Comparison of ENCODE assay signal across 37 cellular contexts in the genomic region with DNA sequence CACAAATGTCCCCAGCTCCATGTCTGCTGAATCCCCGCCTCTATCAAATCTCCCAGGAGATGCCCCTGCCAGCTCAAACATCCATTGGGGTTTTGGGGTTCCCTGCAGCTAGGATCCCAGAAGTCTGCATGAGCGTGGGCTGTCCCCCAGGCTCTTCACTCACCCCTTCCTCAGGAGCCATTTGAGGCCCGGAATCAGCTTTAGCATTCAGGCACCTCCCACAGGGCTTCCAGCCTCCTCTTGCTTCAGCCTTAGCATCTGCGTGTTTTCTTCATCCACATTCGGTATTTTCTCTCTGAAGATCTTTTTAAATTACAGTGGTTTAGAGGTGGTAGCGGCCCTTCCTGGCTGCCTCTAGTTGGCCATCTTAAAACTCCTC.
"Had no signal": no experiment of that assay in that cellular context is flagged by ENCODE, and none has a peak within 500 bp of the region (broad histone marks: within the 10 kb centered on the region; RNA-seq: fewer than 3 reads in every experiment).

No MANE protein-coding gene starts in this region.

- H3K36me3 Mint-ChIP-seq: activated CD8-positive, alpha-beta memory T cell treated with anti-CD3 and anti-CD28 coated beads, Interleukin-2, amount 10 ng/mL, durations not matched to agents 7 days and 5 days; activated naive CD4-positive, alpha-beta T cell treated with anti-CD3 and anti-CD28 coated beads, Interleukin-2, amount 10 ng/mL, durations not matched to agents 7 days and 5 days; activated naive CD8-positive, alpha-beta T cell; brain had no signal

- FAIRE-seq: bronchial epithelial cell had no signal

- H3K9ac ChIP-seq: SK-N-SH had no signal

- H3K9me2 ChIP-seq: SK-N-SH had no signal

- H3K9me3 ChIP-seq: SK-N-SH had no signal

- ATAC-seq: activated CD8-positive, alpha-beta memory T cell treated with anti-CD3 and anti-CD28 coated beads, Interleukin-2, amount 10 ng/mL, durations not matched to agents 7 days and 5 days; Panc1 had no signal

- DNase-seq: activated CD4-positive, alpha-beta memory T cell treated with anti-CD3 and anti-CD28 coated beads, Interleukin-2, amount 10 ng/mL, durations not matched to agents 7 days and 5 days; activated CD4-positive, alpha-beta T cell treated with anti-CD3 and anti-CD28 coated beads for 1 hour; activated CD4-positive, alpha-beta T cell treated with anti-CD3 and anti-CD28 coated beads for 48 hours; activated CD4-positive, CD25-positive, alpha-beta regulatory T cell; activated CD8-positive, alpha-beta memory T cell treated with anti-CD3 and anti-CD28 coated beads for 24 hours; activated CD8-positive, alpha-beta memory T cell treated with anti-CD3 and anti-CD28 coated beads, Interleukin-2, amount 10 ng/mL, durations not matched to agents 7 days and 5 days; activated CD8-positive, alpha-beta memory T cell treated with anti-CD3 and anti-CD28 coated beads, Interleukin-2, amount 50 U/mL, for 48 hours; activated effector memory CD4-positive, alpha-beta T cell treated with Interleukin-2 at 50 U/mL for 16 hours; activated naive CD4-positive, alpha-beta T cell treated with anti-CD3 and anti-CD28 coated beads, Interleukin-2, amount 10 ng/mL, durations not matched to agents 7 days and 5 days; activated naive CD8-positive, alpha-beta T cell treated with anti-CD3 and anti-CD28 coated beads, Interleukin-2, amount 50 U/mL, for 24 hours; activated T-cell treated with anti-CD3 and anti-CD28 coated beads, Interleukin-2, amount 50 U/mL, for 48 hours; anterior cingulate cortex; caudate nucleus; cerebellar nuclear complex; NCI-H1092 treated with DMSO at 0.1 percent for 48 hours; NCI-H1417; NCI-H146; NCI-H187; NCI-H2029 treated with DMSO at 0.1 percent for 48 hours; NCI-H2107; NCI-H2171; NCI-H510A; NCI-H526; NCI-H748 treated with DMSO at 0.1 percent for 48 hours; NK-92 treated with Interleukin-12 subunit alpha and Interleukin-12 subunit beta, amount 100 ng/mL, for 24 hours; SHP77 treated with DMSO at 0.1 percent for 48 hours; SK-N-SH; SW 1271; T-helper 1 cell; T-helper 2 cell; T-helper 9 cell had no signal

- H3K27ac Mint-ChIP-seq: activated CD4-positive, alpha-beta memory T cell treated with anti-CD3 and anti-CD28 coated beads, Interleukin-2, amount 10 ng/mL, durations not matched to agents 7 days and 5 days; activated CD8-positive, alpha-beta memory T cell treated with anti-CD3 and anti-CD28 coated beads, Interleukin-2, amount 10 ng/mL, durations not matched to agents 7 days and 5 days; activated naive CD4-positive, alpha-beta T cell treated with anti-CD3 and anti-CD28 coated beads, Interleukin-2, amount 10 ng/mL, durations not matched to agents 7 days and 5 days; activated naive CD8-positive, alpha-beta T cell; activated naive CD8-positive, alpha-beta T cell treated with anti-CD3 and anti-CD28 coated beads, Interleukin-2, amount 50 U/mL, for 24 hours; brain had no signal

- H3K27me3 ChIP-seq: SJSA1 had no signal

- H3K4me3 Mint-ChIP-seq: activated CD4-positive, alpha-beta memory T cell treated with anti-CD3 and anti-CD28 coated beads, Interleukin-2, amount 10 ng/mL, durations not matched to agents 7 days and 5 days; activated CD8-positive, alpha-beta memory T cell treated with anti-CD3 and anti-CD28 coated beads, Interleukin-2, amount 10 ng/mL, durations not matched to agents 7 days and 5 days; activated naive CD4-positive, alpha-beta T cell treated with anti-CD3 and anti-CD28 coated beads, Interleukin-2, amount 10 ng/mL, durations not matched to agents 7 days and 5 days; activated naive CD8-positive, alpha-beta T cell; activated naive CD8-positive, alpha-beta T cell treated with anti-CD3 and anti-CD28 coated beads, Interleukin-2, amount 50 U/mL, for 24 hours; brain had no signal

- H3K4me1 Mint-ChIP-seq: activated CD4-positive, alpha-beta memory T cell treated with anti-CD3 and anti-CD28 coated beads, Interleukin-2, amount 10 ng/mL, durations not matched to agents 7 days and 5 days; activated CD8-positive, alpha-beta memory T cell treated with anti-CD3 and anti-CD28 coated beads, Interleukin-2, amount 10 ng/mL, durations not matched to agents 7 days and 5 days; activated naive CD4-positive, alpha-beta T cell treated with anti-CD3 and anti-CD28 coated beads, Interleukin-2, amount 10 ng/mL, durations not matched to agents 7 days and 5 days; activated naive CD8-positive, alpha-beta T cell treated with anti-CD3 and anti-CD28 coated beads, Interleukin-2, amount 50 U/mL, for 24 hours; brain had no signal

- H3K27me3 Mint-ChIP-seq: activated CD4-positive, alpha-beta memory T cell treated with anti-CD3 and anti-CD28 coated beads, Interleukin-2, amount 10 ng/mL, durations not matched to agents 7 days and 5 days; activated CD8-positive, alpha-beta memory T cell treated with anti-CD3 and anti-CD28 coated beads, Interleukin-2, amount 10 ng/mL, durations not matched to agents 7 days and 5 days; activated naive CD4-positive, alpha-beta T cell treated with anti-CD3 and anti-CD28 coated beads, Interleukin-2, amount 10 ng/mL, durations not matched to agents 7 days and 5 days; activated naive CD8-positive, alpha-beta T cell; activated naive CD8-positive, alpha-beta T cell treated with anti-CD3 and anti-CD28 coated beads, Interleukin-2, amount 50 U/mL, for 24 hours had no signal

- H3K4me2 ChIP-seq: SK-N-SH had no signal

- H3K4me3 ChIP-seq: SJSA1 had no signal

- H3K36me3 ChIP-seq: SJSA1 had no signal

- H3K27ac ChIP-seq: SJSA1, VCaP had no signal

- H3K4me1 ChIP-seq: SJSA1 had no signal
